ENCODE assay signal across 14 cellular contexts in the genomic region with DNA sequence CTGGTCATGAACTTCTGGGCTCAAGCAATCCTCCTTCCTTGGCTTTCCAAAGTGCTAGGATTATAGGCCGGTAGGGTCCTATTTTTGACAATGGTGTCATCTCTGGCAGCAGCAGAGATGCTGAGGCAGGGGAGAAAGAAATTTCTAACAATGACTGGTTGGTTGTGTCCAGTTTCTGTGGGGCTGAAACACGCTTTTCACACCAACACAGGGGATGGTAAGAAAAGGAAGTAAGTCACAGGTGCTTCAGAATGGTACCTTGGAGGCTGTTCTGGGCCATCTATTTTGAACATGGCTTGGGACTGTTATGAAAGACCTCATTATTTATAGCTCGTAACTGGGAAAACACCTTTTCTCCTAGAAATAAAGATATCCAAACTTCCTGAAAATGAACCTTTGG.
"Had no signal": no experiment of that assay in that cellular context is flagged by ENCODE, and none has a peak within 500 bp of the region (broad histone marks: within the 10 kb centered on the region; RNA-seq: fewer than 3 reads in every experiment).

No MANE protein-coding gene starts in this region.

- ATAC-seq: lower lobe of right lung, sciatic nerve had no signal

- H3K9me3 ChIP-seq: lower lobe of right lung, suprapubic skin had no signal

- H3K36me3 ChIP-seq: lower lobe of right lung, suprapubic skin had no signal

- H3K4me2 ChIP-seq: smooth muscle cell had no signal

- H3K4me1 Mint-ChIP-seq: nephron progenitor cell had no signal

- DNase-seq: activated CD4-positive, alpha-beta T cell treated with anti-CD3 and anti-CD28 coated beads for 48 hours; activated effector memory CD4-positive, alpha-beta T cell treated with anti-CD3 and anti-CD28 coated beads, Interleukin-2, amount 50 U/mL, for 16 hours; activated T-cell treated with anti-CD3 and anti-CD28 coated beads for 4 hours; effector CD4-positive, alpha-beta T cell; head of caudate nucleus; lower lobe of right lung; nephron progenitor cell; nucleus accumbens; stimulated activated CD4-positive, alpha-beta T cell treated with anti-CD3 and anti-CD28 coated beads, Interleukin-4, amount 100 ng/mL, for 24 hours; stimulated activated naive CD4-positive, alpha-beta T cell treated with Interleukin-2 at 50 U/mL for 16 hours had no signal

- H3K27ac Mint-ChIP-seq: nephron progenitor cell, type B pancreatic cell had no signal

- H3K4me3 Mint-ChIP-seq: nephron progenitor cell, type B pancreatic cell had no signal

- H3K27ac ChIP-seq: lower lobe of right lung, suprapubic skin had no signal

- H3K4me1 ChIP-seq: lower lobe of right lung had no signal

- H3K9me3 Mint-ChIP-seq: nephron progenitor cell, type B pancreatic cell had no signal

- H3K27me3 ChIP-seq: suprapubic skin had no signal

- H3K4me3 ChIP-seq: lower lobe of right lung, smooth muscle cell, suprapubic skin had no signal

- H3K27me3 Mint-ChIP-seq: type B pancreatic cell had no signal
